ENCODE assay signal across 9 cellular contexts in the genomic region with DNA sequence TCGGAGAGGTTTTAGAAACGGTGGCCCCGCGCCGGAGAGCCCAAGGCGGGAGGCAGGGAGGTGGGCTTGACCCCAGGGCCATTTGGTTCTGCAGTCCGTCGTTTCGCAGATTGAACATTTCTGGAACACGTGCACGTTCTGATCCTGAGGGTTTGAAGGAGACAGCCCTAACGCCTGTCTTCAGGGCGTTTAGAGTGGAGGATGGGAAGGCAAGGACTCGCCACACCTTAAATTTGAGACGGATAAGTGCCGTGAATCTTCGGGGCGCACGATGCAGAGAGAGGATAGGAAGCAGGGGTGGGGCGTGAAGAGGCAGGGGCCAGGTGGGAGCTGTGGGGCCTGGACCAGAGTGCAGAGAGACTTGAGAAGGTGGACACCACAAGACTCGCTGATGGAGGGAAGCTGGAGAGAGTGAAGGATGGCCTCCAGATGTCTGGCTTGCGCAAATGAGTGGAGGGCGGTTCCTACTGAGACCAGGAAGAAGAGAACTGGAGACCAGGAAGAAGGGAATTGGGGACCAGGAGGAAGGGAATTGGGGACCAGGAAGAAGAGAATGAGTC. TPM values are rescaled to one million over a fixed set of nuclear protein-coding genes. Genes with fewer than 3 reads are reported as not detected.
DNase-seq lines count a peak whose midpoint lies in the region; ATAC-seq and TF ChIP-seq lines count a peak whose summit lies in the region.
"Had no signal": no experiment of that assay in that cellular context is flagged by ENCODE, and none has a peak within 500 bp of the region (broad histone marks: within the 10 kb centered on the region; RNA-seq: fewer than 3 reads in every experiment).

No MANE protein-coding gene starts in this region.

- H3K4me1 Mint-ChIP-seq in CD14-positive monocyte (peaks cover 45% of the 10 kb centered on the region), natural killer cell (peaks cover 39 to 41% of the 10 kb centered on the region in 2 donors)

- no peak for ATAC-seq in natural killer cell
- no peak for ATAC-seq in GM18909 (IDR thresholded peaks at IDR 0.05; ENCODE audit: poor library complexity, unreplicated experiment)

- intact Hi-C loops in CD14-positive monocyte (cut with micrococcal nuclease) (loop anchor here in 1 of 2 donors (10.0 kb wide), 1 partner anchor 139 kb away; no protein-coding TSS in a partner anchor), natural killer cell (cut with micrococcal nuclease) (no loop called here)

- H3K27ac Mint-ChIP-seq in CD14-positive monocyte, result peak overlapping the region in 1 of 7 donors; percentile 6
- H3K27ac Mint-ChIP-seq in natural killer cell, result peak overlapping the region; percentile 78 to 84

- no peak for DNase-seq in CD14-positive monocyte (ENCODE audit: low spot score)
- DNase-seq in LNCaP clone FGC (ENCODE audit: low read depth), result no peak
- DNase-seq in coronary artery (ENCODE audit: low spot score), result no peak
- no peak for DNase-seq in natural killer cell
- DNase-seq in pons (ENCODE audit: low spot score), result no peak
- no peak for DNase-seq in kidney glomerular epithelial cell (lab: John Stamatoyannopoulos, UW)
- no peak for DNase-seq in SKM-1 (lab: John Stamatoyannopoulos, UW; ENCODE audit: unreplicated experiment)

- H3K27ac ChIP-seq in coronary artery, result no peak overlapping the region

- H3K9me3 Mint-ChIP-seq in CD14-positive monocyte (peaks cover 0 to 11% (median 7%) of the 10 kb centered on the region in 7 donors), natural killer cell (no peaks in the 10 kb centered on the region)

- H3K27me3 Mint-ChIP-seq in CD14-positive monocyte (ENCODE audit: low read depth in 3 of 3), result peaks cover 18 to 33% (median 27%) of the 10 kb centered on the region in 3 donors
- no peaks in the 10 kb centered on the region for H3K27me3 Mint-ChIP-seq in natural killer cell (ENCODE audit: low read depth in 2 of 2)

- peak overlapping the region; percentile 79 to 83 for H3K4me3 Mint-ChIP-seq in CD14-positive monocyte
- H3K4me3 Mint-ChIP-seq in natural killer cell, result peak overlapping the region; percentile 88

- H3K36me3 Mint-ChIP-seq in CD14-positive monocyte (peaks cover 7 to 9% of the 10 kb centered on the region in 2 donors), natural killer cell (no peaks in the 10 kb centered on the region)

- H3K4me3 ChIP-seq in LNCaP clone FGC (ENCODE audit: low read depth, low read length) (peak overlapping the region; percentile 40; the same call in 1 of the 2 replicates), coronary artery (peak overlapping the region; percentile 98)

- TF ChIP-seq CTCF in CD14-positive monocyte (IDR thresholded peaks at IDR 0.05), result no peak
- TF ChIP-seq CTCF in LNCaP clone FGC (IDR thresholded peaks at IDR 0.05; ENCODE audit: control insufficient read depth, extremely low read depth, insufficient read depth), result no peak
- TF ChIP-seq CTCF in coronary artery (IDR thresholded peaks at IDR 0.05), result no peak
- no peak for TF ChIP-seq CTCF in natural killer cell (IDR thresholded peaks at IDR 0.05)

RNA-seq across cellular contexts. Expression of a gene that starts 0.8 kb away (rescaled TPM):
- polyA plus RNA-seq in CD14-positive monocyte, result 1 to 10 TPM; 3.6 to 6.9 TPM
- total RNA-seq in natural killer cell, result 10 to 100 TPM; 14.8 to 17.7 (median 15.4) TPM

RNA-seq across cellular contexts. Expression of a gene that starts 54.2 kb away (rescaled TPM):
- not detected for polyA plus RNA-seq in CD14-positive monocyte
- total RNA-seq in natural killer cell, result 1 to 10 TPM in 2 of 3 donors, under 1 TPM in 1; 0.85 to 6.2 (median 1.0) TPM
- total RNA-seq: myocyte had no signal
